In the genomic region with DNA sequence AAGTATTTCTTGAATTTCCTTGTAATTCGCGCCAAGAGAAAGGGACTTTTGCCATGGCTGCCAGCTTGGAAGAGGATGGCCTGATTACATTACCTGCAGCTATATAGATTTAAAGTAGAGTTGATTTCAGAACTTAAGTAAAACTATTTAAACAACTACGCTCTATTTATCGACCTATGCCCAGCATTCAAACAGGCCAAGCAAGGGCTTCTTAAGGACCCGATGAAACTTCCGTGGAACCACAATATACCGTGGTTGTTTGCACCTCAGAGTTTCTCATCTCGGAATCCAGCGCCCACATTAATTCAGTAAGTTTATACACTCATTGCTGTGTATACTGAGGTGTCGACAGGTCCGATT, we compare ENCODE assay signal across 9 cellular contexts. TPM values are rescaled to one million over a fixed set of nuclear protein-coding genes. Genes with fewer than 3 reads are reported as not detected.
DNase-seq lines count a peak whose midpoint lies in the region; ATAC-seq and TF ChIP-seq lines count a peak whose summit lies in the region.
"Had no signal": no experiment of that assay in that cellular context is flagged by ENCODE, and none has a peak within 500 bp of the region (broad histone marks: within the 10 kb centered on the region; RNA-seq: fewer than 3 reads in every experiment).

No MANE protein-coding gene starts in this region.

- peak overlapping the region; percentile 73 for H3K27ac Mint-ChIP-seq in CD4-positive, alpha-beta T cell

- no peak for TF ChIP-seq POLR2A in ovary (IDR thresholded peaks at IDR 0.05)

- TF ChIP-seq EP300 in ovary (IDR thresholded peaks at IDR 0.05), result no peak

- WGBS in esophagus, 2 donors, result 37 to 45% methylated on average over 11 of the region's 11 CpGs
- 50 to 58% (median 56%) methylated on average over 11 of the region's 11 CpGs for WGBS in ovary, 3 donors

- H3K4me1 Mint-ChIP-seq in CD4-positive, alpha-beta T cell (ENCODE audit: low read depth), result peaks cover 15% of the 10 kb centered on the region

- intact Hi-C loops in CD4-positive, alpha-beta T cell (cut with DNase I, micrococcal nuclease), result no loop called here
- intact Hi-C loops in ovary (cut with DNase I), result loop anchor here in 1 of 4 donors (10.0 kb wide), 1 partner anchor 155 kb away; no protein-coding TSS in a partner anchor

- no peaks in the 10 kb centered on the region for H3K4me1 ChIP-seq in RWPE2 (ENCODE audit: insufficient read depth, poor library complexity, severe bottlenecking)
- no peaks in the 10 kb centered on the region for H3K4me1 ChIP-seq in esophagus (ENCODE audit: control insufficient read depth in 2 of 2, insufficient read depth in 2 of 2, low read length in 1 of 2)
- H3K4me1 ChIP-seq in ovary (ENCODE audit: insufficient read depth), result no peaks in the 10 kb centered on the region

- H3K9me3 Mint-ChIP-seq in CD4-positive, alpha-beta T cell, result no peaks in the 10 kb centered on the region

- H3K4me3 Mint-ChIP-seq in CD4-positive, alpha-beta T cell, result peak overlapping the region; percentile 91

- TF ChIP-seq CTCF in CD4-positive, alpha-beta T cell (IDR thresholded peaks at IDR 0.05), result no peak
- TF ChIP-seq CTCF in RWPE2 (IDR thresholded peaks at IDR 0.05; ENCODE audit: poor library complexity, severe bottlenecking) (no peak), ovary (IDR thresholded peaks at IDR 0.05) (no peak)

- ATAC-seq in CD4-positive, alpha-beta T cell (ENCODE audit: poor library complexity), result no peak
- ATAC-seq in RWPE2 (ENCODE audit: low read depth) (no peak), GM21619 (IDR thresholded peaks at IDR 0.05; ENCODE audit: unreplicated experiment) (no peak)

- POLR2A ChIA-PET in CD4-positive, alpha-beta T cell (lab: Charles Lee), result interaction anchor here (1.1 to 2.5 kb wide), 2 partner anchors 13 to 54 kb away, joined by 3 to 7 read pairs; no protein-coding TSS in a partner anchor

- H3K27me3 ChIP-seq in CD4-positive, alpha-beta T cell (ENCODE audit: control insufficient read depth, insufficient read depth, low read length), result peaks cover 43% of the 10 kb centered on the region
- H3K27me3 ChIP-seq in RWPE2 (ENCODE audit: insufficient read depth, poor library complexity, severe bottlenecking) (no peaks in the 10 kb centered on the region), esophagus (ENCODE audit: control insufficient read depth in 1 of 2, insufficient read depth in 2 of 2, low read length in 2 of 2) (no peaks in the 10 kb centered on the region), ovary (no peaks in the 10 kb centered on the region)

- H3K36me3 Mint-ChIP-seq in CD4-positive, alpha-beta T cell (ENCODE audit: low read depth), result no peaks in the 10 kb centered on the region

- H3K27me3 Mint-ChIP-seq in CD4-positive, alpha-beta T cell, result peaks cover 58% of the 10 kb centered on the region

- H3K27ac ChIP-seq in CD4-positive, alpha-beta T cell (ENCODE audit: low read depth, low read length), result no peak overlapping the region
- H3K27ac ChIP-seq in RWPE2 (ENCODE audit: poor library complexity, severe bottlenecking), result peak overlapping the region; percentile 19
- no peak overlapping the region for H3K27ac ChIP-seq in esophagus (ENCODE audit: low read depth in 2 of 2, low read length in 1 of 2)
- no peak overlapping the region for H3K27ac ChIP-seq in ovary

- CTCF ChIA-PET in CD4-positive, alpha-beta T cell (lab: Charles Lee), result no interaction called here

- H3K4me3 ChIP-seq in RWPE2 (ENCODE audit: severe bottlenecking), result peak overlapping the region; percentile 97
- H3K4me3 ChIP-seq in esophagus (ENCODE audit: low read depth in 1 of 2, low read length in 2 of 2), result peak overlapping the region; percentile 68 to 85
- peak overlapping the region; percentile 55 for H3K4me3 ChIP-seq in ovary
- H3K4me3 ChIP-seq: GM12878 had no signal

- H3K36me3 ChIP-seq in RWPE2 (ENCODE audit: low read depth), result no peaks in the 10 kb centered on the region
- H3K36me3 ChIP-seq in esophagus (ENCODE audit: control insufficient read depth in 2 of 2, insufficient read depth in 2 of 2, low read length in 1 of 2), result no peaks in the 10 kb centered on the region
- H3K36me3 ChIP-seq in ovary, result no peaks in the 10 kb centered on the region

- H3K9me3 ChIP-seq in CD4-positive, alpha-beta T cell (ENCODE audit: control insufficient read depth, low read length), result no peaks in the 10 kb centered on the region
- no peaks in the 10 kb centered on the region for H3K9me3 ChIP-seq in RWPE2 (ENCODE audit: severe bottlenecking)
- no peaks in the 10 kb centered on the region for H3K9me3 ChIP-seq in esophagus (ENCODE audit: control insufficient read depth in 2 of 2, insufficient read depth in 1 of 2, low read depth in 1 of 2, low read length in 1 of 2)
- H3K9me3 ChIP-seq in ovary, result no peaks in the 10 kb centered on the region

- DNase-seq in CD4-positive, alpha-beta T cell, result no peak
- DNase-seq in RWPE2 (ENCODE audit: low spot score), result no peak
- DNase-seq in ovary, result no peak
- no peak for DNase-seq in NCI-H1092 treated with DMSO at 0.1 percent for 48 hours (lab: John Stamatoyannopoulos, UW)
- DNase-seq in SHP77 (lab: John Stamatoyannopoulos, UW), result no peak
- no peak for DNase-seq in activated gamma-delta T cell treated with Interleukin-2 at 50 U/mL for 16 hours

RNA-seq across cellular contexts. Expression of a gene that starts 0.5 kb away (rescaled TPM):
- total RNA-seq in CD4-positive, alpha-beta T cell, result 1 to 10 TPM; 3.5 TPM
- polyA plus RNA-seq in esophagus (1 to 10 TPM; 1.8 to 2.1 TPM), ovary (10 to 100 TPM in 1 of 2 donors, 1 to 10 TPM in 1; 5.9 to 14.9 TPM)
- total RNA-seq in ovary, result 10 to 100 TPM in 5 of 7 donors, 1 to 10 TPM in 2; 8.1 to 15.3 (median 11.4) TPM

RNA-seq across cellular contexts. Expression of a gene that starts 35.0 kb away (rescaled TPM):
- total RNA-seq in CD4-positive, alpha-beta T cell, result 10 to 100 TPM; 25.0 to 25.4 TPM
- 1 to 10 TPM; 2.0 to 3.1 TPM for polyA plus RNA-seq in esophagus
- total RNA-seq in ovary, result 10 to 100 TPM; 10.6 to 21.2 (median 14.9) TPM
- 1 to 10 TPM; 6.6 to 9.6 TPM for polyA plus RNA-seq in ovary
